In the genomic region with DNA sequence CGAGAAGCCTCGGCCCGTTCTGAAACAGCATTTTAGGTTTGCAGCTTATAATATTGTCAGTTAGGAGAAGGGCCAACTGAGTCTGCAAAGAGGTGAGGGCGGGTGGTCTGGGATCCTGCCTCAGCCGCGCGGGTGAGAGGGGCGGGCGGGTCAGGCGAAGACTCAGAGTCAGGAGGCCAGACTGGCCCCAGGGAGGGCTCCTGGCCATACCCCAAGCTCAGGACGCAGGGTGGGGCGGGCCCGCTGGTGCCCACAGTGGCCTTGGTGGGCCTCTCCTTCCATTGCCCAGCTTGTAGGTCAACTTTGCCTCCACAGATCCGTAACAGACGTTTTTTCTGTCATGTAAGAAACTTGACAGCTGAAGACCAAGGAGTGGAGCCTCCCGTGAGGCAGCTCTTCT, we compare ENCODE assay signal across 19 cellular contexts. TPM values are rescaled to one million over a fixed set of nuclear protein-coding genes. Genes with fewer than 3 reads are reported as not detected.
A peak's percentile ranks its signal among the peaks of the same experiment; 100 is the strongest.
DNase-seq lines count a peak whose midpoint lies in the region; ATAC-seq and TF ChIP-seq lines count a peak whose summit lies in the region.
"Had no signal": no experiment of that assay in that cellular context is flagged by ENCODE, and none has a peak within 500 bp of the region (broad histone marks: within the 10 kb centered on the region; RNA-seq: fewer than 3 reads in every experiment).

No MANE protein-coding gene starts in this region.

- 70 to 88% methylated on average over 16 of the region's 16 CpGs for WGBS in sigmoid colon, 2 donors

- intact Hi-C loops in activated CD4-positive, alpha-beta T cell treated with anti-CD3 and anti-CD28 coated beads, Interleukin-2, amount 10 ng/mL, durations not matched to agents 24 days and 14 days (cut with micrococcal nuclease), result no loop called here
- intact Hi-C loops in sigmoid colon (cut with DNase I), result no loop called here

- H3K27ac ChIP-seq in sigmoid colon, result peak overlapping the region in 3 of 4 donors; percentile 45 to 62 (median 50)
- H3K27ac ChIP-seq: 22Rv1, GM23248, neutrophil, upper lobe of left lung had no signal

- TF ChIP-seq CTCF in LNCaP clone FGC (IDR thresholded peaks at IDR 0.05; ENCODE audit: control insufficient read depth, extremely low read depth, insufficient read depth) (no peak), endothelial cell (IDR thresholded peaks at IDR 0.05; ENCODE audit: unreplicated experiment) (no peak), sigmoid colon (IDR thresholded peaks at IDR 0.05) (no peak)

- peaks cover 0 to 20% (median 12%) of the 10 kb centered on the region in 4 donors for H3K36me3 ChIP-seq in sigmoid colon

- no peaks in the 10 kb centered on the region for H3K9me3 ChIP-seq in sigmoid colon
- H3K9me3 ChIP-seq: neutrophil, upper lobe of left lung had no signal

- H3K4me1 ChIP-seq in sigmoid colon, result peaks cover 0 to 27% (median 17%) of the 10 kb centered on the region in 4 donors
- H3K4me1 ChIP-seq: upper lobe of left lung had no signal

- no peaks in the 10 kb centered on the region for H3K9me3 Mint-ChIP-seq in activated CD4-positive, alpha-beta T cell treated with anti-CD3 and anti-CD28 coated beads, Interleukin-2, amount 10 ng/mL, durations not matched to agents 24 days and 14 days
- H3K9me3 Mint-ChIP-seq in endothelial cell (ENCODE audit: unreplicated experiment), result no peaks in the 10 kb centered on the region

- H3K27me3 Mint-ChIP-seq in activated CD4-positive, alpha-beta T cell treated with anti-CD3 and anti-CD28 coated beads, Interleukin-2, amount 10 ng/mL, durations not matched to agents 24 days and 14 days, result no peaks in the 10 kb centered on the region
- peaks cover 16% of the 10 kb centered on the region for H3K27me3 Mint-ChIP-seq in endothelial cell (ENCODE audit: unreplicated experiment)

- H3K4me3 ChIP-seq in LNCaP clone FGC (ENCODE audit: low read depth, low read length), result 0 out of 2 replicates have a peak overlapping the region, but pooled peaks have one; percentile 9
- H3K4me3 ChIP-seq in sigmoid colon, result no peak overlapping the region
- H3K4me3 ChIP-seq: GM23248, upper lobe of left lung had no signal

- peaks cover 21% of the 10 kb centered on the region for H3K4me1 Mint-ChIP-seq in activated CD4-positive, alpha-beta T cell treated with anti-CD3 and anti-CD28 coated beads, Interleukin-2, amount 10 ng/mL, durations not matched to agents 24 days and 14 days
- peaks cover 9% of the 10 kb centered on the region for H3K4me1 Mint-ChIP-seq in endothelial cell (ENCODE audit: unreplicated experiment)

- H3K4me3 Mint-ChIP-seq in activated CD4-positive, alpha-beta T cell treated with anti-CD3 and anti-CD28 coated beads, Interleukin-2, amount 10 ng/mL, durations not matched to agents 24 days and 14 days, result no peak overlapping the region
- no peak overlapping the region for H3K4me3 Mint-ChIP-seq in endothelial cell (ENCODE audit: unreplicated experiment)

- no peaks in the 10 kb centered on the region for H3K27me3 ChIP-seq in sigmoid colon
- H3K27me3 ChIP-seq: neutrophil, upper lobe of left lung had no signal

- peak overlapping the region; percentile 46 for H3K27ac Mint-ChIP-seq in activated CD4-positive, alpha-beta T cell treated with anti-CD3 and anti-CD28 coated beads, Interleukin-2, amount 10 ng/mL, durations not matched to agents 24 days and 14 days
- peak overlapping the region; percentile 48 for H3K27ac Mint-ChIP-seq in endothelial cell (ENCODE audit: unreplicated experiment)

- no peak for TF ChIP-seq POLR2A in sigmoid colon (IDR thresholded peaks at IDR 0.05)

- peaks cover 37% of the 10 kb centered on the region for H3K36me3 Mint-ChIP-seq in activated CD4-positive, alpha-beta T cell treated with anti-CD3 and anti-CD28 coated beads, Interleukin-2, amount 10 ng/mL, durations not matched to agents 24 days and 14 days (ENCODE audit: low read depth)
- H3K36me3 Mint-ChIP-seq in endothelial cell (ENCODE audit: low read depth, unreplicated experiment), result peaks cover 16% of the 10 kb centered on the region

- no peak for ATAC-seq in HG03354 (IDR thresholded peaks at IDR 0.05; ENCODE audit: poor library complexity, severe bottlenecking, unreplicated experiment)

- DNase-seq in activated CD4-positive, alpha-beta T cell treated with anti-CD3 and anti-CD28 coated beads, Interleukin-2, amount 10 ng/mL, durations not matched to agents 24 days and 14 days, result no peak
- DNase-seq in activated CD4-positive, alpha-beta T cell treated with anti-CD3 and anti-CD28 coated beads for 4 hours, result no peak
- DNase-seq in LNCaP clone FGC (ENCODE audit: low read depth), result no peak
- DNase-seq in endothelial cell (ENCODE audit: low spot score), result no peak
- no peak for DNase-seq in sigmoid colon
- no peak for DNase-seq in LoVo (ENCODE audit: low spot score)
- DNase-seq in islet precursor cell, result no peak
- DNase-seq: activated CD8-positive, alpha-beta memory T cell treated with anti-CD3 and anti-CD28 coated beads, Interleukin-2, amount 50 U/mL, for 48 hours; EL; hippocampal formation; NCI-H2029; NCI-H2227 treated with DMSO at 0.1 percent for 48 hours; OCI-M1; SHP77 treated with DMSO at 0.1 percent for 48 hours had no signal

- TF ChIP-seq EP300 in sigmoid colon (IDR thresholded peaks at IDR 0.05), result no peak

RNA-seq across cellular contexts. Expression of a gene that starts 42.9 kb away (rescaled TPM):
- total RNA-seq in activated CD4-positive, alpha-beta T cell treated with anti-CD3 and anti-CD28 coated beads, Interleukin-2, amount 10 ng/mL, durations not matched to agents 24 days and 14 days, result 105 and 107 TPM in 2 replicates
- total RNA-seq in endothelial cell (ENCODE audit: unreplicated experiment) (40.6 TPM), sigmoid colon (10 to 100 TPM in 3 of 4 donors, 1 to 10 TPM in 1; 7.3 to 13.8 (median 11.1) TPM)
- polyA plus RNA-seq in sigmoid colon, result 10 to 100 TPM in 1 of 3 donors, 1 to 10 TPM in 2; 1.6 to 12.4 (median 2.4) TPM
